In the genomic region with DNA sequence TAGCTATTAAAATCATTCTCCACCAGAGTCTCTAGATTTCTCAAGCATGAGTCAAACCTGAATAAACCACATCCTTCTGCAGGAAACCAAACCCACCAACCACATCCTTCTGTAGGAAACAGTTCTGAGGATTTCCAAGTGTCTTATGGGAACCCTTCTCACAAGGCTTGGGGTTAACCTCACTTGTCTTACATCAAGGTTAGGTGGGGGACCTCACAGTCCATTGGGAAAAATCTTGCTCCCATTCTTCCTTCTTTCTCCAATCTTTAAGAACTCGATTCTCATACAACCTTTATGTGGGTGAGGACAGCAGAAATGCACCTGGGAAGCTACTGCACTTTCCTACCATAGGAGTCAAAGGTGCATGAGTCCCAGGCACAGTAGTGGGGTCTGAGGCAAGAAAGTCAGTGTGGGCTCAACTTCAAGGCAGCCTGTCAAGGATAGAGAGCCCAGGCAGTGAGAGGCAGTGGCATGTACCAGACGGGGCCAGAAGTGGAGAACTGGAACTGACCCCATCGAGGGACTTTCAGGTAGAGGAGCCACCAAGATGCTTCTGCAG, we compare ENCODE assay signal across 8 cellular contexts.
A peak's percentile ranks its signal among the peaks of the same experiment; 100 is the strongest.
DNase-seq lines count a peak whose midpoint lies in the region; ATAC-seq and TF ChIP-seq lines count a peak whose summit lies in the region.

No MANE protein-coding gene starts in this region.

- DNase-seq in A172 (ENCODE audit: low spot score) (peak; percentile 95), choroid plexus epithelial cell (ENCODE audit: low read depth) (peak; percentile 95), ovary (no peak), heart left ventricle (no peak)
- peak; percentile 13 to 17 for DNase-seq in stimulated activated CD8-positive, alpha-beta memory T cell treated with anti-CD3 and anti-CD28 coated beads, Interleukin-15, amount 100 ng/mL, for 48 hours (ENCODE audit: low read depth in 2 of 2)

- H3K4me3 ChIP-seq in choroid plexus epithelial cell (ENCODE audit: low read depth, low read length) (no peak overlapping the region), ovary (no peak overlapping the region), heart left ventricle (no peak overlapping the region)

- peaks cover 60% of the 10 kb centered on the region for H3K4me1 Mint-ChIP-seq in T-helper 1 cell treated with Interleukin-12 subunit alpha and Interleukin-12 subunit beta and Interleukin-4 antibody, amounts not matched to agents 30 μg/mL and 1 μg/mL, for 36 hours (ENCODE audit: low read depth)

- TF ChIP-seq CTCF in choroid plexus epithelial cell (conservative IDR thresholded peaks at IDR 0.05; ENCODE audit: low read depth, low read length) (no peak), ovary (IDR thresholded peaks at IDR 0.05) (no peak), heart left ventricle (IDR thresholded peaks at IDR 0.05) (no peak)

- intact Hi-C loops in ovary (cut with DNase I) (no loop called here), heart left ventricle (cut with DNase I) (no loop called here)

- H3K27me3 Mint-ChIP-seq in T-helper 1 cell treated with Interleukin-12 subunit alpha and Interleukin-12 subunit beta and Interleukin-4 antibody, amounts not matched to agents 30 μg/mL and 1 μg/mL, for 36 hours (ENCODE audit: low read depth): peaks cover 13% of the 10 kb centered on the region

- peaks cover 36% of the 10 kb centered on the region for H3K36me3 Mint-ChIP-seq in T-helper 1 cell treated with Interleukin-12 subunit alpha and Interleukin-12 subunit beta and Interleukin-4 antibody, amounts not matched to agents 30 μg/mL and 1 μg/mL, for 36 hours (ENCODE audit: low read depth)

- H3K27ac ChIP-seq in ovary (no peak overlapping the region), heart left ventricle (peak overlapping the region in 1 of 12 donors; percentile 66)

- peak overlapping the region; percentile 61 for H3K4me3 Mint-ChIP-seq in T-helper 1 cell treated with Interleukin-12 subunit alpha and Interleukin-12 subunit beta and Interleukin-4 antibody, amounts not matched to agents 30 μg/mL and 1 μg/mL, for 36 hours

- no peak for TF ChIP-seq POLR2A in ovary (IDR thresholded peaks at IDR 0.05)
- no peak for TF ChIP-seq POLR2A in heart left ventricle (IDR thresholded peaks at IDR 0.05)

- H3K36me3 ChIP-seq in ovary: no peaks in the 10 kb centered on the region
- no peaks in the 10 kb centered on the region for H3K36me3 ChIP-seq in heart left ventricle

- 79 to 81% (median 79%) methylated on average over 3 of the region's 3 CpGs for WGBS in ovary, 3 donors
- 45 to 70% (median 62%) methylated on average over 3 of the region's 3 CpGs for WGBS in heart left ventricle, 4 donors

- TF ChIP-seq EP300 in ovary (IDR thresholded peaks at IDR 0.05): no peak

- peak overlapping the region; percentile 83 for H3K27ac Mint-ChIP-seq in T-helper 1 cell treated with Interleukin-12 subunit alpha and Interleukin-12 subunit beta and Interleukin-4 antibody, amounts not matched to agents 30 μg/mL and 1 μg/mL, for 36 hours

- ATAC-seq in GM19023 (IDR thresholded peaks at IDR 0.05; ENCODE audit: unreplicated experiment) (peak; percentile 87), HG03135 (IDR thresholded peaks at IDR 0.05; ENCODE audit: unreplicated experiment) (peak; percentile 95), heart left ventricle (no peak)

- H3K9me3 ChIP-seq in ovary (no peaks in the 10 kb centered on the region), heart left ventricle (no peaks in the 10 kb centered on the region)

- H3K4me1 ChIP-seq in ovary (ENCODE audit: insufficient read depth): no peaks in the 10 kb centered on the region
- H3K4me1 ChIP-seq in heart left ventricle: peaks cover 0 to 39% (median 0%) of the 10 kb centered on the region in 12 donors

- H3K27me3 ChIP-seq in ovary: no peaks in the 10 kb centered on the region
- no peaks in the 10 kb centered on the region for H3K27me3 ChIP-seq in heart left ventricle

- H3K9me3 Mint-ChIP-seq in T-helper 1 cell treated with Interleukin-12 subunit alpha and Interleukin-12 subunit beta and Interleukin-4 antibody, amounts not matched to agents 30 μg/mL and 1 μg/mL, for 36 hours: peaks cover 13% of the 10 kb centered on the region

Comparison
In these comparisons a context has a peak if more than half of its experiments do, and no peak if none do; other contexts are left out.
1. DNase-seq: peak in A172 (single experiment), choroid plexus epithelial cell (single experiment) and stimulated activated CD8-positive, alpha-beta memory T cell treated with anti-CD3 and anti-CD28 coated beads, Interleukin-15, amount 100 ng/mL, for 48 hours (2 of 2); none in ovary (0 of 5) and heart left ventricle (0 of 5).
2. ATAC-seq: peak in GM19023 (single experiment) and HG03135 (single experiment); none in heart left ventricle (0 of 4).